11 cellular contexts compared by ENCODE assay signal in the genomic region with DNA sequence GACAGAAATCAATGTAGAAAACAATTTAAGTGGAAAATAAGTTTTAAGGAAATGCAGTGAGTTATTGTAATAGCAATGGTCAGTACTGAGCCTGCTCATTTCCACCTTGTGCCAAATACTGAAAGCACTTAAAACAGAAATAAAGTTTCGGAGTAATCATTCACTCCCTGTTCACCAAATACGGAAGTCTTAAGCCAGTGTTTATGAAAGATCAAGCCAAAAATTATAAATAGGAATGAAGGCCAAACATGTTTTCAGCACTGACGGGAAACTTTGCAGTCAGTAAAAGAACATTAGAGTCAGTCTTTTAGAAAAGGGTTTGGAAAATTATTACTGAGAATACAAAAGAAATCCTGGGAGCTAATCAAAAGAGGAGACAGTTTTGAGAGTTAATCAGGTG.
"Had no signal": no experiment of that assay in that cellular context is flagged by ENCODE, and none has a peak within 500 bp of the region (broad histone marks: within the 10 kb centered on the region; RNA-seq: fewer than 3 reads in every experiment).

No MANE protein-coding gene starts in this region.

- H3K9me3 ChIP-seq: left lung, SK-N-SH had no signal

- DNase-seq: activated CD4-positive, alpha-beta T cell treated with anti-CD3 and anti-CD28 coated beads, Interleukin-2, amount 50 U/mL, for 48 hours; activated gamma-delta T cell; dorsolateral prefrontal cortex; foreskin melanocyte; head of caudate nucleus; left lung; naive B cell; SK-N-SH; stimulated activated naive CD8-positive, alpha-beta T cell treated with anti-CD3 and anti-CD28 coated beads, Interleukin-15, Interleukin-2, amounts not matched to agents 100 U/mL and 50 U/mL, for 24 hours had no signal

- H3K9ac ChIP-seq: neural progenitor cell, SK-N-SH had no signal

- H3K4me1 ChIP-seq: left lung, neural progenitor cell had no signal

- H3K4me3 ChIP-seq: left lung, neural progenitor cell had no signal

- H3K27ac ChIP-seq: dorsolateral prefrontal cortex, left lung, neural progenitor cell had no signal

- H3K36me3 ChIP-seq: left lung, neural progenitor cell had no signal

- H3K27me3 ChIP-seq: left lung, neural progenitor cell had no signal

- ATAC-seq: activated naive CD4-positive, alpha-beta T cell treated with anti-CD3 and anti-CD28 coated beads, Interleukin-2, amount 50 U/mL, for 72 hours; left lung; stimulated activated naive CD8-positive, alpha-beta T cell treated with anti-CD3 and anti-CD28 coated beads, Interleukin-15, Interleukin-2, amounts not matched to agents 100 U/mL and 50 U/mL, for 24 hours had no signal
